Comparison of ENCODE assay signal across 27 cellular contexts in genomic region chr4:105626846-105627245, GRCh38.
"Had no signal": no experiment of that assay in that cellular context is flagged by ENCODE, and none has a peak within 500 bp of the region (broad histone marks: within the 10 kb centered on the region; RNA-seq: fewer than 3 reads in every experiment).

No MANE protein-coding gene starts in this region.

- ATAC-seq: left lobe of liver; lower lobe of right lung; natural killer cell; pancreas; right cardiac atrium; sciatic nerve; stimulated activated naive B cell treated with anti-CD40 and anti-IgM and Interleukin-4, amounts not matched to agents 10 μg/mL and 1 μg/mL and 100 μg/mL, for 72 hours; stimulated activated naive CD8-positive, alpha-beta T cell treated with anti-CD3 and anti-CD28 coated beads, Interleukin-15, Interleukin-2, amounts not matched to agents 100 U/mL and 50 U/mL, for 24 hours had no signal

- H3K4me1 ChIP-seq: prostate gland, testis, vagina had no signal

- H3K27me3 ChIP-seq: pancreas, stomach, testis, thyroid gland, transverse colon, upper lobe of left lung, vagina had no signal

- H3K4me3 ChIP-seq: lower lobe of right lung, pancreas, prostate gland, skin epidermis, stomach, testis, thyroid gland, transverse colon, upper lobe of left lung, vagina had no signal

- H3K27ac ChIP-seq: lower lobe of right lung, pancreas, prostate gland, skin epidermis, stomach, testis, thyroid gland, transverse colon, upper lobe of left lung, vagina had no signal

- H3K9me3 ChIP-seq: lower lobe of right lung, pancreas, prostate gland, stomach, testis, thyroid gland, transverse colon, upper lobe of left lung, vagina had no signal

- H3K36me3 ChIP-seq: lower lobe of right lung, pancreas, prostate gland, stomach, thyroid gland, transverse colon, upper lobe of left lung, vagina had no signal

- DNase-seq: immature natural killer cell; lower lobe of right lung; mammary epithelial cell; mesenchymal stem cell; naive B cell; natural killer cell; nephron progenitor cell; pancreas; posterior cingulate gyrus; retina; right cardiac atrium; stimulated activated CD4-positive, alpha-beta T cell treated with anti-CD3 and anti-CD28 coated beads, Interleukin-12 subunit alpha, Interleukin-12 subunit beta, amount 100 ng/mL, for 4 hours; stimulated activated CD4-positive, alpha-beta T cell treated with anti-CD3 and anti-CD28 coated beads, Interleukin-15, amount 100 ng/mL, for 24 hours; stimulated activated CD4-positive, alpha-beta T cell treated with anti-CD3 and anti-CD28 coated beads, Interleukin-2, amount 100 ng/mL, for 24 hours; stimulated activated CD4-positive, alpha-beta T cell treated with anti-CD3 and anti-CD28 coated beads, Interleukin-4, amount 100 ng/mL, for 1 hour; stimulated activated naive B cell treated with anti-CD40 and anti-IgM and Interleukin-4, amounts not matched to agents 10 μg/mL and 1 μg/mL and 100 μg/mL, for 72 hours; stimulated activated naive CD8-positive, alpha-beta T cell treated with anti-CD3 and anti-CD28 coated beads, Interleukin-15, Interleukin-2, amounts not matched to agents 100 U/mL and 50 U/mL, for 24 hours; stomach; testis; thyroid gland; transverse colon; upper lobe of left lung had no signal
